ENCODE assay signal across 20 cellular contexts in genomic region chr9:36823466-36823865, GRCh38.
"Had no signal": no experiment of that assay in that cellular context is flagged by ENCODE, and none has a peak within 500 bp of the region (broad histone marks: within the 10 kb centered on the region; RNA-seq: fewer than 3 reads in every experiment).

No MANE protein-coding gene starts in this region.

- H3K4me3 ChIP-seq: dorsolateral prefrontal cortex, lung, mucosa of descending colon, neural progenitor cell, prostate gland, right atrium auricular region, sigmoid colon, spleen, thyroid gland, vagina had no signal

- H3K4me2 ChIP-seq: neural progenitor cell had no signal

- H3K9ac ChIP-seq: neural progenitor cell had no signal

- H3K4me3 Mint-ChIP-seq: memory B cell; mesothelial cell of epicardium; naive B cell; natural killer cell treated with Interleukin-12 subunit alpha and Interleukin-12 subunit beta and Interleukin-15 and Interleukin-18, amount 100 ng/mL, for 72 hours; neural progenitor cell; stimulated activated naive CD8-positive, alpha-beta T cell treated with anti-CD3 and anti-CD28 coated beads, Interleukin-15, amount 100 ng/mL, for 72 hours had no signal

- H3K27ac Mint-ChIP-seq: memory B cell; mesothelial cell of epicardium; natural killer cell treated with Interleukin-12 subunit alpha and Interleukin-12 subunit beta and Interleukin-15 and Interleukin-18, amount 100 ng/mL, for 72 hours; neural progenitor cell; stimulated activated naive CD8-positive, alpha-beta T cell treated with anti-CD3 and anti-CD28 coated beads, Interleukin-15, amount 100 ng/mL, for 72 hours had no signal

- H3K36me3 Mint-ChIP-seq: mesothelial cell of epicardium; natural killer cell treated with Interleukin-12 subunit alpha and Interleukin-12 subunit beta and Interleukin-15 and Interleukin-18, amount 100 ng/mL, for 72 hours; neural progenitor cell had no signal

- ATAC-seq: mucosa of descending colon; natural killer cell treated with Interleukin-12 subunit alpha and Interleukin-12 subunit beta and Interleukin-15 and Interleukin-18, amount 100 ng/mL, for 72 hours; stimulated activated naive CD8-positive, alpha-beta T cell treated with anti-CD3 and anti-CD28 coated beads, Interleukin-15, amount 100 ng/mL, for 72 hours had no signal

- H3K36me3 ChIP-seq: neural progenitor cell, prostate gland, right atrium auricular region, sigmoid colon, spleen, thyroid gland, vagina had no signal

- DNase-seq: effector CD4-positive, alpha-beta T cell; mucosa of descending colon; naive B cell; sigmoid colon; spleen; stimulated activated CD4-positive, alpha-beta T cell treated with anti-CD3 and anti-CD28 coated beads, Interleukin-4, amount 100 ng/mL, for 1 hour; stimulated activated CD8-positive, alpha-beta memory T cell treated with anti-CD3 and anti-CD28 coated beads, Interleukin-4, amount 100 ng/mL, for 48 hours; stimulated activated naive CD4-positive, alpha-beta T cell; stimulated activated naive CD8-positive, alpha-beta T cell treated with anti-CD3 and anti-CD28 coated beads, Interleukin-15, amount 100 ng/mL, for 72 hours; thyroid gland; trophoblast cell had no signal

- H3K9me3 Mint-ChIP-seq: memory B cell; mesothelial cell of epicardium; naive B cell; natural killer cell treated with Interleukin-12 subunit alpha and Interleukin-12 subunit beta and Interleukin-15 and Interleukin-18, amount 100 ng/mL, for 72 hours; neural progenitor cell; stimulated activated naive CD8-positive, alpha-beta T cell treated with anti-CD3 and anti-CD28 coated beads, Interleukin-15, amount 100 ng/mL, for 72 hours had no signal

- H3K9me3 ChIP-seq: mucosa of descending colon, prostate gland, right atrium auricular region, sigmoid colon, spleen, thyroid gland, vagina had no signal

- H3K27me3 ChIP-seq: right atrium auricular region, thyroid gland, vagina had no signal

- H3K4me1 ChIP-seq: prostate gland, thyroid gland had no signal

- H2AFZ ChIP-seq: neural progenitor cell had no signal

- H3K27ac ChIP-seq: neural progenitor cell, prostate gland, right atrium auricular region, sigmoid colon, spleen, thyroid gland, vagina had no signal
